Comparison of ENCODE assay signal across 8 cellular contexts in the genomic region with DNA sequence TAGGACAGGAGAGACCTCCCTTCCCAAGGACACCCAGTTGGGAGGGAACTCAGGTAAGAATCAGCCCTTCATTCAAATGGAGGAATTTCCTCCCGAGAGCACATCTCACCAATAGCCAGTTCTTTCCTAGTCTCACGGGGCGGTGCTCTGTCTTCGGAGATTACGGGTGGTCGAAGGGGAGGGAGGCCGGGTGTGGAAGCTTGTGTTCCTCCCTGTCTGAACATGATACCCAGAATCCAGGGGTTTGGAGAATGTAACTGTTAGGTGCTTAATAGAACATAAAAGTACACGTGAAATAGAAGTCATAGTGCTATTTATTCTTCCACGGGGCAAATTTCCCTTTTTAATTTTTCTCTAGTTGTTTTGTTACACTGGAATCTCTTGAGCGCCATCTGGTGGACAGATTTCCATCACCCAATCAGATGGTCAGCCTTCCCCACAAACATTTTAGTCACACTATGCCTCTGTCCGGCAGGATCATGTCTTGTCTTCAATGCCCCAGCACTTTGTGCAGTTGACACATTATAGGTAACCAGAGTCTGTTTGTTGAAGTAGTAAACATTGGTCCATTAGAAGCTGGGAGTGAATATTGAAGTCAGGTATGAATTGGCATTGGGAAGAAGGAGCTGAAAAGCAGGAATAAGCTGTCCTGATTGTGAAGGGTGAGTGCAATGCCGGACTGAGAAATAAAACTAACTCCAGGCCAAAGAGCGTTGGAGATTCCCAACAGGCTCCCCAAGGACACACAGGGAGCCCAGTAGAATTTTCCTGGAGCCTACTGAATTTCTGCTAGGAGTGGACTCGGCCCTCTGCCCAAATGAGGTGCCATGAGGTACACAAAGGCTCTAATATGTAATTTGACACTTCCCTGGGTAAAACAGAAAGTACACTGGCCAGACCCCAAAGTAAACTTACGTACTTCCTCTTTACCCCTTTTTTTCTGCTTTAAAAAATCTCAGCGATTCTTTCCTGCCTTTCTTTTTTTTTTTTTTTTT. TPM values are rescaled to one million over a fixed set of nuclear protein-coding genes. Genes with fewer than 3 reads are reported as not detected.
DNase-seq lines count a peak whose midpoint lies in the region; ATAC-seq, FAIRE-seq and TF ChIP-seq lines count a peak whose summit lies in the region.

No MANE protein-coding gene starts in this region.

- H3K9me3 ChIP-seq in HepG2 (ENCODE audit: low read length), result no peaks in the 10 kb centered on the region

- POLR2A ChIA-PET in HepG2 (lab: Yijun Ruan, JAX), result interaction anchor here (1.2 to 2.8 kb wide), 3 partner anchors 21 to 36 kb away, joined by 6 to 17 read pairs (median 9); a partner anchor contains a TSS

- H3K27me3 ChIP-seq in GM06990 (replicated peaks; ENCODE audit: control insufficient read depth, insufficient read depth, low read length), result no peaks in the 10 kb centered on the region
- H3K27me3 ChIP-seq in HepG2 (ENCODE audit: control insufficient read depth in 1 of 2, insufficient read depth in 2 of 2, low read length in 2 of 2), result no peaks in the 10 kb centered on the region; a peak in 1 of 5 replicates

- no peaks in the 10 kb centered on the region for H4K20me1 ChIP-seq in HepG2 (ENCODE audit: insufficient read depth, low read length)

- peak; percentile 33; the same call in 1 of the 2 replicates for TF ChIP-seq RAD21 in HepG2 (CRISPR knock-in tag; IDR thresholded peaks at IDR 0.05)

- in situ Hi-C loops in HepG2 (cut with HindIII; ENCODE audit: extremely low pct_ligation_motif_present, low pct_unique_long_range_greater_than_20kb), result no loop called here

- H3K36me3 ChIP-seq in GM06990 (ENCODE audit: control insufficient read depth, insufficient read depth, low read length) (no peaks in the 10 kb centered on the region), HepG2 (replicated peaks in 1 of 2; ENCODE audit: control insufficient read depth in 1 of 2, insufficient read depth in 2 of 2, low read length in 2 of 2) (no peaks in the 10 kb centered on the region)

- H3K79me2 ChIP-seq in HepG2 (ENCODE audit: insufficient read depth, low read length), result no peaks in the 10 kb centered on the region

- FAIRE-seq in HepG2 (lab: Jason Lieb, UNC), result peak; percentile 82

- H3K4me3 ChIP-seq in GM06990 (replicated peaks; ENCODE audit: low read depth, low read length), result peak overlapping the region; percentile 51
- peak overlapping the region; percentile 43 to 63 (median 57) for H3K4me3 ChIP-seq in HepG2 (replicated peaks in 1 of 3; ENCODE audit: insufficient read depth in 1 of 3, low read depth in 2 of 3, low read length in 3 of 3)

- CTCF ChIA-PET in HepG2 (lab: Yijun Ruan, JAX; ENCODE audit: low intra/inter-chr PET ratio, low total read pairs), result interaction anchor here (0.6 to 3.1 kb wide), 8 partner anchors 12 to 92 kb away, joined by 3 to 35 read pairs (median 4); no protein-coding TSS in a partner anchor

- no peak overlapping the region for H3K27ac ChIP-seq in HepG2 (ENCODE audit: extremely low read length, insufficient read depth, low read length)

- no peak for TF ChIP-seq POLR2A in HepG2 (IDR thresholded peaks at IDR 0.05; ENCODE audit: insufficient read depth in 1 of 2, low read depth in 2 of 2, low read length in 2 of 2)

- H2AFZ ChIP-seq in HepG2 (ENCODE audit: low read length), result peak overlapping the region; percentile 94

- intact Hi-C loops in HepG2 (cut with micrococcal nuclease; ENCODE audit: unreplicated experiment), result no loop called here

- DNase-seq in GM06990 (ENCODE audit: extremely low read depth, insufficient read length), result peak; percentile 19
- DNase-seq in NCI-H510A (lab: John Stamatoyannopoulos, UW), result peak; percentile 50
- DNase-seq in activated CD4-positive, alpha-beta T cell treated with anti-CD3 and anti-CD28 coated beads for 48 hours, result peak; percentile 81
- DNase-seq in dedifferentiated amniotic fluid mesenchymal stem cell (ENCODE audit: extremely low spot score), result peak; percentile 93
- peak; percentile 82 for DNase-seq in HepG2 (ENCODE audit: low spot score)
- peak; percentile 73 for DNase-seq in stimulated activated CD4-positive, alpha-beta T cell treated with anti-CD3 and anti-CD28 coated beads, Interleukin-4, amount 100 ng/mL, for 24 hours

- WGBS in HepG2 (ENCODE audit: low lambda C conversion rate), result 7% methylated on average over 16 of the region's 16 CpGs

- ATAC-seq in HG03196 (IDR thresholded peaks at IDR 0.05; ENCODE audit: unreplicated experiment) (peak; percentile 56), HepG2 (peak; percentile 86), GM21526 (IDR thresholded peaks at IDR 0.05; ENCODE audit: low FRiP score, unreplicated experiment) (no peak)

- TF ChIP-seq EP300 in HepG2 (IDR thresholded peaks at IDR 0.05; ENCODE audit: low read depth in 2 of 2, low read length in 2 of 2) (no peak), HepG2 (CRISPR knock-in tag; IDR thresholded peaks at IDR 0.05; ENCODE audit: borderline replicate concordance) (no peak)

- BruUV-seq in HepG2 (replicated peaks; lab: Mats Ljungman, UMichigan), result no TSS peak

- peak overlapping the region; percentile 20; the same call in 1 of the 2 replicates for H3K9ac ChIP-seq in HepG2 (ENCODE audit: insufficient read depth, low read depth, low read length)

- H3K4me1 ChIP-seq in HepG2 (ENCODE audit: insufficient read depth, low read length), result peaks cover 39% of the 10 kb centered on the region

- peak overlapping the region; percentile 93 for H3K4me2 ChIP-seq in HepG2 (ENCODE audit: low read depth, low read length)

- TF ChIP-seq CTCF in GM06990 (IDR thresholded peaks at IDR 0.05; ENCODE audit: insufficient read depth, low read length, poor library complexity, severe bottlenecking) (peak; percentile 70), HepG2 (CRISPR knock-in tag; IDR thresholded peaks at IDR 0.05) (peak; percentile 79)

TF ChIP-seq in HepG2, 621 proteins besides CTCF, POLR2A, EP300 and RAD21 (continues in another document):
- TF ChIP-seq, protein P1, sequence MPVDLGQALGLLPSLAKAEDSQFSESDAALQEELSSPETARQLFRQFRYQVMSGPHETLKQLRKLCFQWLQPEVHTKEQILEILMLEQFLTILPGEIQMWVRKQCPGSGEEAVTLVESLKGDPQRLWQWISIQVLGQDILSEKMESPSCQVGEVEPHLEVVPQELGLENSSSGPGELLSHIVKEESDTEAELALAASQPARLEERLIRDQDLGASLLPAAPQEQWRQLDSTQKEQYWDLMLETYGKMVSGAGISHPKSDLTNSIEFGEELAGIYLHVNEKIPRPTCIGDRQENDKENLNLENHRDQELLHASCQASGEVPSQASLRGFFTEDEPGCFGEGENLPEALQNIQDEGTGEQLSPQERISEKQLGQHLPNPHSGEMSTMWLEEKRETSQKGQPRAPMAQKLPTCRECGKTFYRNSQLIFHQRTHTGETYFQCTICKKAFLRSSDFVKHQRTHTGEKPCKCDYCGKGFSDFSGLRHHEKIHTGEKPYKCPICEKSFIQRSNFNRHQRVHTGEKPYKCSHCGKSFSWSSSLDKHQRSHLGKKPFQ (CRISPR knock-in tag; IDR thresholded peaks at IDR 0.05; ENCODE audit: insufficient replicate concordance), result peak; percentile 15
- peak; percentile 73 for TF ChIP-seq SMC3 (IDR thresholded peaks at IDR 0.05; ENCODE audit: low read length)

RNA-seq across cellular contexts. Expression of a gene that starts 27.6 kb away (rescaled TPM):
- 7.1 and 7.3 TPM in 2 replicates for total RNA-seq in HepG2 (2016; rRNA removed; fragmentation: Illumina TruSeq; extraction: Trizol)
- total RNA-seq in HepG2 (2016; cell fraction: cytosol; rRNA removed; fragmentation: Illumina TruSeq; extraction: Trizol; ENCODE audit: low read depth), result 0.62 and 0.71 TPM in 2 replicates
- total RNA-seq in HepG2 (2016; cell fraction: insoluble cytoplasmic fraction; rRNA removed; fragmentation: Illumina TruSeq; extraction: Trizol), result 6.7 and 7.7 TPM in 2 replicates
- 2.9 and 3.1 TPM in 2 replicates for total RNA-seq in HepG2 (2016; cell fraction: membrane; rRNA removed; fragmentation: Illumina TruSeq; extraction: Trizol)
- 6.0 and 6.7 TPM in 2 replicates for total RNA-seq in HepG2 (2016; cell fraction: nucleus; rRNA removed; fragmentation: Illumina TruSeq; extraction: Trizol)
- polyA plus RNA-seq in HepG2 (2011; rRNA removed), result 2.3 and 2.5 TPM in 2 replicates
- polyA plus RNA-seq in HepG2 (2011; cell fraction: cytosol; rRNA removed), result 1.6 and 1.9 TPM in 2 replicates
- polyA plus RNA-seq in HepG2 (2011; cell fraction: nucleus; rRNA removed), result 4.2 and 4.6 TPM in 2 replicates
- 3.8 and 4.2 TPM in 2 replicates for polyA plus RNA-seq in HepG2 (2012)
- polyA plus RNA-seq in HepG2 (2016; cell fraction: cytosol; fragmentation: Illumina TruSeq; extraction: Trizol; ENCODE audit: low read depth), result 0.28 and 0.36 TPM in 2 replicates
- polyA plus RNA-seq in HepG2 (2016; cell fraction: insoluble cytoplasmic fraction; fragmentation: Illumina TruSeq; extraction: Trizol; ENCODE audit: low read depth), result 6.6 and 6.9 TPM in 2 replicates
- 1.2 and 1.4 TPM in 2 replicates for polyA plus RNA-seq in HepG2 (2016; cell fraction: membrane; fragmentation: Illumina TruSeq; extraction: Trizol; ENCODE audit: low read depth)
- polyA plus RNA-seq in HepG2 (2016; cell fraction: nucleus; fragmentation: Illumina TruSeq; extraction: Trizol; ENCODE audit: insufficient read depth, low read depth), result 8.0 and 9.2 TPM in 2 replicates
- polyA minus RNA-seq in HepG2 (2011; rRNA and poly(A)+ RNA removed; ENCODE audit: low replicate concordance), result 2.2 and 6.9 TPM in 2 replicates
- 5.0 and 5.1 TPM in 2 replicates for polyA minus RNA-seq in HepG2 (2011; cell fraction: cytosol; rRNA and poly(A)+ RNA removed)
- 13.9 and 14.8 TPM in 2 replicates for polyA minus RNA-seq in HepG2 (2011; cell fraction: nucleus; rRNA and poly(A)+ RNA removed)

RNA-seq across cellular contexts. Expression of a gene that starts 36.1 kb away (rescaled TPM):
- total RNA-seq in HepG2 (2016; rRNA removed; fragmentation: Illumina TruSeq; extraction: Trizol), result 133 and 163 TPM in 2 replicates
- total RNA-seq in HepG2 (2016; cell fraction: cytosol; rRNA removed; fragmentation: Illumina TruSeq; extraction: Trizol; ENCODE audit: low read depth), result 21.0 and 24.9 TPM in 2 replicates
- 129 and 150 TPM in 2 replicates for total RNA-seq in HepG2 (2016; cell fraction: insoluble cytoplasmic fraction; rRNA removed; fragmentation: Illumina TruSeq; extraction: Trizol)
- total RNA-seq in HepG2 (2016; cell fraction: membrane; rRNA removed; fragmentation: Illumina TruSeq; extraction: Trizol), result 39.4 and 42.4 TPM in 2 replicates
- 97.4 and 99.8 TPM in 2 replicates for total RNA-seq in HepG2 (2016; cell fraction: nucleus; rRNA removed; fragmentation: Illumina TruSeq; extraction: Trizol)
- polyA plus RNA-seq in HepG2 (2011; rRNA removed), result 95.8 and 115 TPM in 2 replicates
- 75.7 and 106 TPM in 2 replicates for polyA plus RNA-seq in HepG2 (2011; cell fraction: cytosol; rRNA removed)
- polyA plus RNA-seq in HepG2 (2011; cell fraction: nucleus; rRNA removed), result 121 and 144 TPM in 2 replicates
- 256 and 310 TPM in 2 replicates for polyA plus RNA-seq in HepG2 (2012)
- polyA plus RNA-seq in HepG2 (2016; cell fraction: cytosol; fragmentation: Illumina TruSeq; extraction: Trizol; ENCODE audit: low read depth), result 30.4 and 30.8 TPM in 2 replicates
- polyA plus RNA-seq in HepG2 (2016; cell fraction: insoluble cytoplasmic fraction; fragmentation: Illumina TruSeq; extraction: Trizol; ENCODE audit: low read depth), result 194 and 210 TPM in 2 replicates
- 33.7 and 34.4 TPM in 2 replicates for polyA plus RNA-seq in HepG2 (2016; cell fraction: membrane; fragmentation: Illumina TruSeq; extraction: Trizol; ENCODE audit: low read depth)
- 169 and 170 TPM in 2 replicates for polyA plus RNA-seq in HepG2 (2016; cell fraction: nucleus; fragmentation: Illumina TruSeq; extraction: Trizol; ENCODE audit: insufficient read depth, low read depth)
- 247 and 513 TPM in 2 replicates for polyA minus RNA-seq in HepG2 (2011; rRNA and poly(A)+ RNA removed; ENCODE audit: low replicate concordance)
- polyA minus RNA-seq in HepG2 (2011; cell fraction: cytosol; rRNA and poly(A)+ RNA removed), result 80.2 and 88.3 TPM in 2 replicates
- polyA minus RNA-seq in HepG2 (2011; cell fraction: nucleus; rRNA and poly(A)+ RNA removed), result 109 and 121 TPM in 2 replicates

Comparison
In these comparisons a context has a peak if more than half of its experiments do, and no peak if none do; other contexts are left out.
1. DNase-seq: peak in every context shown above with its lines; median percentile 93 in dedifferentiated amniotic fluid mesenchymal stem cell; 82 in HepG2; 81 in activated CD4-positive, alpha-beta T cell treated with anti-CD3 and anti-CD28 coated beads for 48 hours; 73 in stimulated activated CD4-positive, alpha-beta T cell treated with anti-CD3 and anti-CD28 coated beads, Interleukin-4, amount 100 ng/mL, for 24 hours; 50 in NCI-H510A; 19 in GM06990.